Comparison of ENCODE assay signal across 1 cellular context in genomic region chr12:27615331-27615891, GRCh38.
TF ChIP-seq lines count a peak whose summit lies in the region.

No MANE protein-coding gene starts in this region.

TF ChIP-seq in SK-N-SH, 30 proteins besides CTCF, POLR2A, EP300 and RAD21 (continued from another document):
- no peak for TF ChIP-seq ZBTB33 (IDR thresholded peaks at IDR 0.05; ENCODE audit: borderline replicate concordance, low read depth)
- no peak for TF ChIP-seq USF1 (IDR thresholded peaks at IDR 0.05; ENCODE audit: borderline replicate concordance, low read depth)
- no peak for TF ChIP-seq RCOR1 (IDR thresholded peaks at IDR 0.05; ENCODE audit: low read length)
- peak; percentile 83 for TF ChIP-seq FOSL2 (IDR thresholded peaks at IDR 0.05; ENCODE audit: borderline replicate concordance, low read depth)
- TF ChIP-seq RFX5 (IDR thresholded peaks at IDR 0.05; ENCODE audit: low read length), result no peak
- no peak for TF ChIP-seq IRF3 (IDR thresholded peaks at IDR 0.05; ENCODE audit: low read depth, low read length)
- TF ChIP-seq POLR2AphosphoS5 (IDR thresholded peaks at IDR 0.05; ENCODE audit: low read depth, low read length), result peak; percentile 70; the same call in 1 of the 2 replicates
- TF ChIP-seq GATA2 (CRISPR knock-in tag; IDR thresholded peaks at IDR 0.05), result no peak
- TF ChIP-seq GABPA (IDR thresholded peaks at IDR 0.05; ENCODE audit: low read depth), result no peak
